ENCODE assay signal across 1 cellular context in the genomic region with DNA sequence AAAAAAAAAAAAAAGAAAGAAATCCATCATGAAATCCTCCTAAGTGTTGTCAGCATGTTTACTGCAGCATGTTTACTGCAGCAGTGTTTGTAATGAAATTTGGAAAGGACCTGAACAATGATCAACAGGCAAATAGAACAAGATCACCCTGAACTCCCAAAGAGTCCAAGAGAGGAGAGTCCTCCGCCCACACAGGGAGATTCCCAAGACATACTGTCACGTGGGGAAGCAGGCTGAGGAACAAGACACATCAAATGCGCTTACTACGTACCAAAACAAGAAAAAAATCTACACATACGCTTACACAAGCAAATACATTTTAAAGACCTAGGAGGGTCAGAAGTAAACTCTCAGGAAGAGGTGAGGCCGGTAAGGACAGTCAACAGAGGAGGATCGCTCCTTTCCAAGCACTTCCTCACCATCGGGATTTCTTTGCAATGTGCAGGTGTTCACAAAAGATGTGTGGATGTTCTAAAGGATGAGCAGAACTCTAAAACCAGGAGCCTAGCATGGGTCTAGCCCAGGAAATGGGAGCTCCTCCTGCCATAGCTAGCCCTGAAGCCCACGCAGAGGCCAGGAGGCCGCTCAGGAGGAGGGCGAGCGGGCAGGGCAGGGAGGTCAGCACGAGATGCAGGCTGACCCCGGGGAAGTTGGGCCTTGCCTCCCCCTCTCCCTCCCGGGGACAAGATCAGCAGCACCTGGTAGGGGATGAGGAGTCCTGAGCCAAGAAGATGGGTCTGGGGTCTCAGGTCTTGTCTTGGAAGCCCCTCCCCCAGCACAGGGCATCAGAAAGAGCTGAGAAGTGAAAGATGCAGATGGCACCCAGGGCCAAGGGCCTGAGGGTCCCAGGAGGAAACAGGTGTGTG.
TF ChIP-seq lines count a peak whose summit lies in the region.

No MANE protein-coding gene starts in this region.

TF ChIP-seq in IMR-90, 13 proteins besides CTCF, POLR2A, EP300 and RAD21:
- TF ChIP-seq SMC3 (IDR thresholded peaks at IDR 0.05; ENCODE audit: low read depth, low read length) (no peak), CHD1 (IDR thresholded peaks at IDR 0.05; ENCODE audit: low read depth, low read length) (no peak)
- TF ChIP-seq, protein P1, sequence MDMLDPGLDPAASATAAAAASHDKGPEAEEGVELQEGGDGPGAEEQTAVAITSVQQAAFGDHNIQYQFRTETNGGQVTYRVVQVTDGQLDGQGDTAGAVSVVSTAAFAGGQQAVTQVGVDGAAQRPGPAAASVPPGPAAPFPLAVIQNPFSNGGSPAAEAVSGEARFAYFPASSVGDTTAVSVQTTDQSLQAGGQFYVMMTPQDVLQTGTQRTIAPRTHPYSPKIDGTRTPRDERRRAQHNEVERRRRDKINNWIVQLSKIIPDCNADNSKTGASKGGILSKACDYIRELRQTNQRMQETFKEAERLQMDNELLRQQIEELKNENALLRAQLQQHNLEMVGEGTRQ (IDR thresholded peaks at IDR 0.05; ENCODE audit: low read depth, low read length) = peak; percentile 78
